8 cellular contexts compared by ENCODE assay signal in the genomic region with DNA sequence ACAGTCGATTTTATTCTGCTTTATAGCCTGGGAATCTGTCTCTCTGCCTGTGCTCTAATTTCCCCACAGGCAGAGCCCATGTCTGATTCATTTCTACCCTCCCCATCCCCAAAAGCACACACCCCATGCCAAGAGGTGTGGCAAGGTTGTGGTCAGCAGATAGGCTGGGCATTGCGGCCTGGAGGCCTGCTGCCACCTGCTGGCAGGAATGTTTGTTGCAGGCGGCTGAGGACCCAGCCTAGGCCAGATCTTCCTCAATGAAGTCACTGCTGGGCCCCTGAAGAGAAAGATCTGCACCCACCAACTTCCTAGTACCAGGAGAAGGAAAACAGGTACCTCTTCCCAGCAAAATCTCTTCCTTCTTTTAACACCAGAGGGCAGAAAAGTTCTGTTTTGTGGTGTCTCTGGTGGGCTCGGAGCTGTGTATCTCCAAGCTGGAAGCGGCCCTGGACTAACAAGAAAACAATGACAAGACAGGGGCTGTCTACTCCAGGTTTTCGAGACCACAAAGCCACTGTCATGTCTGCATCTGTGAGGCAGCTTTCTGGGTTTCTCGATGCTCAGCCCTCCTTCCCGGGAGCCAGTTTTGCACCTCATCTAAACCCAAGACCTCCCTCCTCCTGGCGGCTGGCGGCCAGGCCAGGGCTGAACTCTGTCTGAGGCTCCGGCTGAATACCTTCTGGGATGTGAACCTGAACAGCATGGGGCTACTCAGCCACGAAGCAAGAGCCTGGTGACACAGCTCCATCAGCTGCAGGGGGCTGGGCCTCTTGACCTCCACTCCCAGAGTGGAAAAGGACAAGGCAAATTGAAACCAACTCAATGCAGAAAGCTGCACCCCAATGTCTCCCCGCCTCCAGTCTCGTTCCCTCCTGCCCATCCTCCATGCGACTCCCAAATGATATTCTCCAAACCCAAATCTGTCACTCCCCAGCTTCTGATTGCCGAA. TPM values are rescaled to one million over a fixed set of nuclear protein-coding genes. Genes with fewer than 3 reads are reported as not detected.
DNase-seq lines count a peak whose midpoint lies in the region; ATAC-seq, FAIRE-seq and TF ChIP-seq lines count a peak whose summit lies in the region.

No MANE protein-coding gene starts in this region.

- H3K79me2 ChIP-seq in endothelial cell of umbilical vein (ENCODE audit: control insufficient read depth, insufficient read depth, low read length): peaks cover 24% of the 10 kb centered on the region

- no peaks in the 10 kb centered on the region for H3K27me3 ChIP-seq in endothelial cell of umbilical vein (ENCODE audit: control insufficient read depth in 2 of 2, insufficient read depth in 2 of 2, low read length in 2 of 2)
- no peaks in the 10 kb centered on the region for H3K27me3 ChIP-seq in mesenchymal stem cell (ENCODE audit: control insufficient read depth in 1 of 2, insufficient read depth in 1 of 2, low read length in 2 of 2)

- no peak overlapping the region for H3K4me3 ChIP-seq in endothelial cell of umbilical vein (replicated peaks in 1 of 3; ENCODE audit: insufficient read depth in 1 of 3, low read depth in 1 of 3, low read length in 3 of 3)
- no peak overlapping the region for H3K4me3 ChIP-seq in mesenchymal stem cell (ENCODE audit: insufficient read depth in 1 of 2, low read depth in 1 of 2, low read length in 2 of 2)

- WGBS in mesenchymal stem cell: 68% methylated on average over 16 of the region's 16 CpGs

- H2BK15ac ChIP-seq in mesenchymal stem cell (ENCODE audit: low read depth, poor library complexity, severe bottlenecking): peak overlapping the region; percentile 3

- no TSS peak for BruUV-seq in endothelial cell of umbilical vein (replicated peaks; lab: Mats Ljungman, UMichigan)

- peak overlapping the region; percentile 97 for H2AK5ac ChIP-seq in mesenchymal stem cell (ENCODE audit: low read length, severe bottlenecking)

- peak overlapping the region; percentile 91 for H2BK5ac ChIP-seq in mesenchymal stem cell (ENCODE audit: low read depth, low read length, poor library complexity, severe bottlenecking)

- no peaks in the 10 kb centered on the region for H3K9me1 ChIP-seq in endothelial cell of umbilical vein (replicated peaks; ENCODE audit: control insufficient read depth, extremely low read depth, insufficient read depth, low read length)

- FAIRE-seq in endothelial cell of umbilical vein (lab: Jason Lieb, UNC): peak; percentile 90

- peak overlapping the region; percentile 7 for H2AFZ ChIP-seq in endothelial cell of umbilical vein (ENCODE audit: low read depth, low read length)
- peak overlapping the region; percentile 18 for H2AFZ ChIP-seq in mesenchymal stem cell (ENCODE audit: low read depth, low read length)

- peak; percentile 47 for DNase-seq in COLO668 (lab: John Stamatoyannopoulos, UW; ENCODE audit: unreplicated experiment)
- DNase-seq in NCI-H226: peak; percentile 93
- DNase-seq in activated CD8-positive, alpha-beta memory T cell treated with anti-CD3 and anti-CD28 coated beads for 48 hours (ENCODE audit: low read depth in 2 of 3, low spot score in 2 of 3): peak in 2 of 3 experiments; percentile 42 to 49
- DNase-seq in endothelial cell of umbilical vein (ENCODE audit: low read depth, low spot score): peak; percentile 80
- DNase-seq in mesenchymal stem cell: peak; percentile 83
- DNase-seq in NCI-H1436 (lab: John Stamatoyannopoulos, UW): no peak

- dilution Hi-C loops in endothelial cell of umbilical vein (cut with MboI; ENCODE audit: extremely low pct_ligation_motif_present, low sequenced_read_pairs): no loop called here

- intact Hi-C loops in endothelial cell of umbilical vein (cut with micrococcal nuclease): loop anchor here (1.0 to 5.0 kb wide), 4 partner anchors 476 to 869 kb away; a partner anchor contains a TSS

- H3K9ac ChIP-seq in endothelial cell of umbilical vein (replicated peaks; ENCODE audit: extremely low read depth, insufficient read depth, low read length) (no peak overlapping the region), mesenchymal stem cell (ENCODE audit: low read length) (peak overlapping the region; percentile 31)

- H2BK12ac ChIP-seq in mesenchymal stem cell (ENCODE audit: low read length in 2 of 2): no peak overlapping the region

- no peak overlapping the region for H3K4me3 Mint-ChIP-seq in stimulated activated memory B cell treated with anti-CD40 and anti-IgM and Interleukin-4, amounts not matched to agents 10 μg/mL and 1 μg/mL and 100 μg/mL, for 72 hours

- POLR2A ChIA-PET in endothelial cell of umbilical vein (lab: Charles Lee): no interaction called here

- H3K4me1 Mint-ChIP-seq in stimulated activated memory B cell treated with anti-CD40 and anti-IgM and Interleukin-4, amounts not matched to agents 10 μg/mL and 1 μg/mL and 100 μg/mL, for 72 hours: peaks cover 34% of the 10 kb centered on the region

- no peak overlapping the region for H3K4me2 ChIP-seq in endothelial cell of umbilical vein (ENCODE audit: insufficient read depth, low read length)
- no peak overlapping the region for H3K4me2 ChIP-seq in mesenchymal stem cell (ENCODE audit: low read length, poor library complexity, severe bottlenecking)

- no peaks in the 10 kb centered on the region for H3K27me3 Mint-ChIP-seq in stimulated activated memory B cell treated with anti-CD40 and anti-IgM and Interleukin-4, amounts not matched to agents 10 μg/mL and 1 μg/mL and 100 μg/mL, for 72 hours

- peaks cover 35% of the 10 kb centered on the region for H3K79me1 ChIP-seq in mesenchymal stem cell (replicated peaks; ENCODE audit: low read length, poor library complexity, severe bottlenecking)

- H3K14ac ChIP-seq in mesenchymal stem cell (ENCODE audit: low read length in 2 of 2): no peak overlapping the region

- no peak overlapping the region for H3K23ac ChIP-seq in mesenchymal stem cell (ENCODE audit: low read length in 2 of 2)

- H3K36me3 Mint-ChIP-seq in stimulated activated memory B cell treated with anti-CD40 and anti-IgM and Interleukin-4, amounts not matched to agents 10 μg/mL and 1 μg/mL and 100 μg/mL, for 72 hours: peaks cover 13% of the 10 kb centered on the region

- H4K91ac ChIP-seq in mesenchymal stem cell (ENCODE audit: low read length): no peak overlapping the region

- H3K27ac Mint-ChIP-seq in stimulated activated memory B cell treated with anti-CD40 and anti-IgM and Interleukin-4, amounts not matched to agents 10 μg/mL and 1 μg/mL and 100 μg/mL, for 72 hours: no peak overlapping the region

- peak overlapping the region; percentile 18 to 38 for H3K18ac ChIP-seq in mesenchymal stem cell (ENCODE audit: low read depth in 1 of 2, low read length in 2 of 2)

- peak; percentile 96 to 98 for TF ChIP-seq CTCF in endothelial cell of umbilical vein (IDR thresholded peaks at IDR 0.05; ENCODE audit: extremely low read depth in 1 of 2, insufficient read depth in 1 of 2, low read depth in 1 of 2, low read length in 2 of 2)

- no peaks in the 10 kb centered on the region for H4K20me1 ChIP-seq in endothelial cell of umbilical vein (replicated peaks; ENCODE audit: control insufficient read depth, extremely low read depth, insufficient read depth, low read length)

- H3K36me3 ChIP-seq in endothelial cell of umbilical vein (ENCODE audit: control insufficient read depth in 2 of 2, extremely low read depth in 1 of 2, insufficient read depth in 2 of 2, low read length in 2 of 2) (no peaks in the 10 kb centered on the region), mesenchymal stem cell (ENCODE audit: control insufficient read depth in 1 of 2, insufficient read depth in 2 of 2, low read depth in 1 of 2, low read length in 2 of 2) (peaks cover 20 to 25% of the 10 kb centered on the region in 2 experiments)

- peak overlapping the region in 1 of 2 experiments; percentile 20 for H3K4ac ChIP-seq in mesenchymal stem cell (ENCODE audit: low read depth in 1 of 2, low read length in 2 of 2)

- no peak overlapping the region for H2BK120ac ChIP-seq in mesenchymal stem cell (ENCODE audit: low read depth, low read length)

- no peak overlapping the region for H4K8ac ChIP-seq in mesenchymal stem cell (ENCODE audit: low read length)

- CTCF ChIA-PET in endothelial cell of umbilical vein (lab: Charles Lee): interaction anchor here (0.9 to 3.1 kb wide), 7 partner anchors 10 to 586 kb away, joined by 3 to 13 read pairs (median 5); no protein-coding TSS in a partner anchor

- H3K27ac ChIP-seq in endothelial cell of umbilical vein (ENCODE audit: insufficient read depth, low read depth, low read length) (no peak overlapping the region), mesenchymal stem cell (ENCODE audit: low read length, poor library complexity, severe bottlenecking) (peak overlapping the region; percentile 97)

- H3K9me3 ChIP-seq in endothelial cell of umbilical vein (replicated peaks; ENCODE audit: control insufficient read depth, insufficient read depth, low read length) (no peaks in the 10 kb centered on the region), mesenchymal stem cell (ENCODE audit: control insufficient read depth, low read length) (no peaks in the 10 kb centered on the region)

- H3K9me3 Mint-ChIP-seq in stimulated activated memory B cell treated with anti-CD40 and anti-IgM and Interleukin-4, amounts not matched to agents 10 μg/mL and 1 μg/mL and 100 μg/mL, for 72 hours: no peaks in the 10 kb centered on the region

- H3K4me1 ChIP-seq in endothelial cell of umbilical vein (ENCODE audit: control insufficient read depth, extremely low read depth, insufficient read depth, low read length) (peaks cover 16% of the 10 kb centered on the region), mesenchymal stem cell (ENCODE audit: control insufficient read depth, insufficient read depth, low read depth, low read length) (peaks cover 35% of the 10 kb centered on the region)

- TF ChIP-seq POLR2A in endothelial cell of umbilical vein (IDR thresholded peaks at IDR 0.05; ENCODE audit: low read depth, low read length): no peak

- peak; percentile 70 for ATAC-seq in GM21529 (IDR thresholded peaks at IDR 0.05; ENCODE audit: unreplicated experiment)
- ATAC-seq in stimulated activated memory B cell treated with anti-CD40 and anti-IgM and Interleukin-4, amounts not matched to agents 10 μg/mL and 1 μg/mL and 100 μg/mL, for 72 hours: peak; percentile 74

RNA-seq across cellular contexts. Expression of a gene that starts 4.9 kb away (rescaled TPM):
- 18.6 and 22.3 TPM in 2 replicates for total RNA-seq in endothelial cell of umbilical vein
- 15.5 TPM in 2 replicates for polyA plus RNA-seq in endothelial cell of umbilical vein
- polyA plus RNA-seq in endothelial cell of umbilical vein (2011; cell fraction: cytosol; rRNA removed): 17.7 and 21.0 TPM in 2 replicates
- polyA plus RNA-seq in endothelial cell of umbilical vein (2011; cell fraction: nucleus; rRNA removed): 43.7 and 53.6 TPM in 2 replicates
- polyA plus RNA-seq in endothelial cell of umbilical vein (2012): 23.5 and 24.0 TPM in 2 replicates
- polyA minus RNA-seq in endothelial cell of umbilical vein: 10.6 and 13.5 TPM in 2 replicates
- polyA minus RNA-seq in endothelial cell of umbilical vein (2011; cell fraction: cytosol; rRNA and poly(A)+ RNA removed): 11.3 TPM
- 11.4 and 12.8 TPM in 2 replicates for polyA minus RNA-seq in endothelial cell of umbilical vein (2011; cell fraction: nucleus; rRNA and poly(A)+ RNA removed)
- 12.3 TPM for polyA plus RNA-seq in mesenchymal stem cell (2013, experiment 1 of 2)
- 11.9 TPM for polyA plus RNA-seq in mesenchymal stem cell (2013, experiment 2 of 2)

RNA-seq across cellular contexts. Expression of a gene that starts 16.0 kb away (rescaled TPM):
- 0.42 and 0.44 TPM in 2 replicates for total RNA-seq in endothelial cell of umbilical vein
- polyA plus RNA-seq in endothelial cell of umbilical vein: 0.21 and 0.26 TPM in 2 replicates
- polyA plus RNA-seq in endothelial cell of umbilical vein (2011; cell fraction: cytosol; rRNA removed): 0.41 and 0.44 TPM in 2 replicates
- 0.50 and 0.58 TPM in 2 replicates for polyA plus RNA-seq in endothelial cell of umbilical vein (2011; cell fraction: nucleus; rRNA removed)
- 0.89 and 2.6 TPM in 2 replicates for polyA plus RNA-seq in endothelial cell of umbilical vein (2012)
- 0.70 and 0.92 TPM in 2 replicates for polyA minus RNA-seq in endothelial cell of umbilical vein
- not detected for polyA minus RNA-seq in endothelial cell of umbilical vein (2011; cell fraction: cytosol; rRNA and poly(A)+ RNA removed)
- not detected in 2 replicates for polyA minus RNA-seq in endothelial cell of umbilical vein (2011; cell fraction: nucleus; rRNA and poly(A)+ RNA removed)
- polyA plus RNA-seq in mesenchymal stem cell (2013, experiment 1 of 2): 0.68 TPM
- polyA plus RNA-seq in mesenchymal stem cell (2013, experiment 2 of 2): 0.67 TPM
